1 cellular context compared by ENCODE assay signal in the genomic region with DNA sequence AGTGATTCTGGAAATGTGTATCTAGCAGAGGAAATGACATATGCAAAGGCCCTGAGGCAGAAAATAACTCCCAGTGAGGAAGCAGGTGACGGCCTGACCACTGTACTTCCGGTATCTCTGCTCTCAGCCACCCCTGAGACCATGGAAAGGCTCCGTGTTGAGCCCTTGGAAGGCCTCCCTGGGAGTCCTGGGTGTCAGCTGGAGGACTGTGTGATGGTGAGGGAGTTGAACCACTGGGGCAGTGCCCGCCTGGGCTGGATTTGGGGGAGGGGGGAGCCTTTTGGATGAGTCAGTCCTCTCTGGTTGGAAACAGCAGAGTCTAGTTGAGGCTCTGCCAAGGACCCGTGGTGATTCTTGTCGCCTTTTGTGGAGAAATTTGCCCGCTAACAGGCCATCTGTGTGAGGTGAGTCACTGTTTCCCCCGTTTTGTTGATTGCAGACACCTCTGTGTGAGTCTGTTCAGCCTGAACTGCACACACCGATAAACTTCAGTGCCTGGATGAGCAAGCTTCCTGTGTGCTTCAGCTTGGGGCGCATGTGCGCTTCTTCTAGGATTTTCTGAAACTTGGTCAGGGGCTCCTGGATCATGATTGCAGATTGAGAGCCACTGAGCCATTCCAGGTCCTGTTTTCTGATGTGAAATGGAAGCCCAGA.
TF ChIP-seq lines count a peak whose summit lies in the region.

No MANE protein-coding gene starts in this region.

TF ChIP-seq in IMR-90, 13 proteins besides CTCF, POLR2A, EP300 and RAD21:
- TF ChIP-seq SMC3 (IDR thresholded peaks at IDR 0.05; ENCODE audit: low read depth, low read length): no peak; the same call in 1 of the 2 replicates
- peak; percentile 71; the same call in 1 of the 2 replicates for TF ChIP-seq CEBPB (IDR thresholded peaks at IDR 0.05; ENCODE audit: low read depth, low read length)
- TF ChIP-seq MAZ (IDR thresholded peaks at IDR 0.05; ENCODE audit: borderline replicate concordance, low read depth, low read length): peak; percentile 35; the same call in 1 of the 2 replicates
- peak; percentile 96 for TF ChIP-seq FOS (IDR thresholded peaks at IDR 0.05; ENCODE audit: low read depth, low read length)
- no peak for TF ChIP-seq NFE2L2 (IDR thresholded peaks at IDR 0.05; ENCODE audit: low read depth, low read length)
- TF ChIP-seq BHLHE40 (IDR thresholded peaks at IDR 0.05; ENCODE audit: low read depth, low read length): peak; percentile 89
- TF ChIP-seq MXI1 (IDR thresholded peaks at IDR 0.05; ENCODE audit: borderline replicate concordance, low read depth, low read length): peak; percentile 46; the same call in 1 of the 2 replicates
- peak; percentile 20; the same call in 1 of the 2 replicates for TF ChIP-seq MAFK (IDR thresholded peaks at IDR 0.05; ENCODE audit: low read depth, low read length)
